Comparison of ENCODE assay signal across 8 cellular contexts in the genomic region with DNA sequence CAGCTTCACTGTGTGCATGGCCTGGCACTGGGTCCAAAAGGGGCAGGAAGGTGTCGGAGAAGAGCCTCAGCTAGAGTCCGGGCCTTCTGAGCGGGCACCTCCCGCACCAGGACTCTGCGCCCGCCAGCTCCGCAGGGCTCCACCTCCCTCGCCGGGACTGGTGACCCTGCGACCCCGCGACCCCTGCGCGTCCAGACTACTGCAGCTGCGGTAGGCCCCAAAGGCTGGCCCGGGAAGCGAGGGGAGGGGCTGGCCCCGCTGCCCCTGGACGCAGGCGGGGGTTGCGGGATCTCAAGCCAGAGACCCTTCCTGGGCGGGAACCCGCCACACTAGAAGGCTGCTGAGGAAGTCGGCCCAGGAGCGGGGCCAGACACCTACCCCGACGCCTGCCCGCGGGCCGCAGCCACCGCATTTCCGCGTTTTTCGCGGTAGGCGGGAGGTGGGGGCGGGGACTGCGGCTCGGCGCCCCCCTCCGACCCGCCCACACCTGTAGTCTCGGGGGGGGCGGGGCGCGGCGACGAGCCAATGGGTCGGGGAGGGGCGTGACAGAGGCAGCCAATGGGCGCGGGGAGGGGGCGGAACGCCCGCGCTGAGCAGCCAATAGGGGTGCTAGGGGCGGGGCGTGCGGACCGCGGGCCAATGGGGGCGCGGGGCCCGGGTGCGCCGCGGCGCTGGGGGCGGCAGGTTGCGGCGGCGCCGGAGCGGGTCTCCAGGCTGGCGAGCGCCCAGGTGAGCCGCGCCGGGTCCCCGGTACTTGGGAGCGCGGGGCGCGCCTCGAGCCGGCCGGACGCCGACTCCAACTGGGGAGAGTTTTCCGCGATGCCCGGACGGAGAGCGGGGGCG. TPM values are rescaled to one million over a fixed set of nuclear protein-coding genes. Genes with fewer than 3 reads are reported as not detected.
DNase-seq lines count a peak whose midpoint lies in the region; ATAC-seq and TF ChIP-seq lines count a peak whose summit lies in the region.

A gene with protein sequence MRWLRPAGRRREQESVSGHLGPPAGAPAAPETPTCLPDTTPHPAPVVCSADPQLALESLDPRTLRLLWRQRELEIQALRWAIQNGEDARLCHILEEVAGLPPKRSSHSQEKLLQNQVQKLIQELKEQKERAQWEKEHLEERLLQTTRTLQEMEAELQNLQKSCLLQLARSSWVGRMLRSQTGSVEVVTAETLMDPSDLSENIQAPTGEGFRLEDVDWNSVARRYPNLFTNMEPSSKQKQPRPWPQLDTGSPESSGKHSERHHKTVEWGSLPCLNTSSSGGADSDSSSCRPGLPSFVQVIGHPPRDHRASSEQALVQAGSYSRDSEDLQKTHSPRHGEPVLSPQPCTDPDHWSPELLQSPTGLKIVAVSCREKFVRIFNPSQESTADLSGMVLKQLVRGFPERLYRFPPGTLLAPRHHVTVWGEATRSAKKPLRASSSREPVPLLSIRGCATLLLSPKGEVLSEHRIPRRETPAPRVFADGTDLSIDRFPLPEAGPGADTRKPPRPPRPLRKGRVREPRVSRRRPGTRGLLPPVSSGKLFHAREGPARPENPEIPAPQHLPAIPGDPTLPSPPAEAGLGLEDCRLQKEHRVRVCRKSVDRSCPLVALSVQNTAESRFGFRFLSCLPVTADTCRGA (minus strand): TSS at position 434 of the 843 bp plus-strand sequence. CDS start 22 bp downstream, at position 412.
A gene with protein sequence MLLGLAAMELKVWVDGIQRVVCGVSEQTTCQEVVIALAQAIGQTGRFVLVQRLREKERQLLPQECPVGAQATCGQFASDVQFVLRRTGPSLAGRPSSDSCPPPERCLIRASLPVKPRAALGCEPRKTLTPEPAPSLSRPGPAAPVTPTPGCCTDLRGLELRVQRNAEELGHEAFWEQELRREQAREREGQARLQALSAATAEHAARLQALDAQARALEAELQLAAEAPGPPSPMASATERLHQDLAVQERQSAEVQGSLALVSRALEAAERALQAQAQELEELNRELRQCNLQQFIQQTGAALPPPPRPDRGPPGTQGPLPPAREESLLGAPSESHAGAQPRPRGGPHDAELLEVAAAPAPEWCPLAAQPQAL (plus strand): TSS at position 666 of the 843 bp plus-strand sequence. CDS start 799 bp downstream, outside the sequence.

- H3K4me1 Mint-ChIP-seq in CD4-positive, alpha-beta memory T cell = peaks cover 8 to 17% (median 13%) of the 10 kb centered on the region in 4 donors
- H3K4me1 Mint-ChIP-seq in activated CD8-positive, alpha-beta memory T cell treated with anti-CD3 and anti-CD28 coated beads, Interleukin-2, amount 10 ng/mL, durations not matched to agents 7 days and 5 days = peaks cover 12% of the 10 kb centered on the region
- H3K4me1 Mint-ChIP-seq in endothelial cell (ENCODE audit: unreplicated experiment) = peaks cover 3% of the 10 kb centered on the region

- POLR2A ChIA-PET in CD4-positive, alpha-beta memory T cell (lab: Charles Lee; ENCODE audit: partially characterized antibody) = interaction anchor here (0.9 to 7.1 kb wide), 14 partner anchors 8 to 354 kb away, joined by 3 to 56 read pairs (median 6); a partner anchor contains a TSS

- no peaks in the 10 kb centered on the region for H3K27me3 Mint-ChIP-seq in CD4-positive, alpha-beta memory T cell
- H3K27me3 Mint-ChIP-seq in activated CD8-positive, alpha-beta memory T cell treated with anti-CD3 and anti-CD28 coated beads, Interleukin-2, amount 10 ng/mL, durations not matched to agents 7 days and 5 days = peaks cover 18% of the 10 kb centered on the region
- peaks cover 20% of the 10 kb centered on the region for H3K27me3 Mint-ChIP-seq in endothelial cell (ENCODE audit: unreplicated experiment)

- no peaks in the 10 kb centered on the region for H3K27me3 ChIP-seq in CD4-positive, alpha-beta memory T cell (ENCODE audit: insufficient read depth, low read length)
- H3K27me3 ChIP-seq in HL-60 (ENCODE audit: insufficient read depth, poor library complexity, severe bottlenecking) = peaks cover 26% of the 10 kb centered on the region

- no peaks in the 10 kb centered on the region for H3K36me3 ChIP-seq in CD4-positive, alpha-beta memory T cell (ENCODE audit: insufficient read depth, low read length)

- CTCF ChIA-PET in CD4-positive, alpha-beta memory T cell (lab: Charles Lee; ENCODE audit: partially characterized antibody) = interaction anchor here (0.8 to 1.5 kb wide), 5 partner anchors 9 to 166 kb away, joined by 3 read pairs; a partner anchor contains a TSS
- CTCF ChIA-PET in activated CD8-positive, alpha-beta memory T cell treated with anti-CD3 and anti-CD28 coated beads, Interleukin-2, amount 10 ng/mL, durations not matched to agents 7 days and 5 days (lab: Charles Lee) = interaction anchor here (0.8 to 1.4 kb wide), 3 partner anchors 42 to 167 kb away, joined by 3 to 7 read pairs (median 5); no protein-coding TSS in a partner anchor

- ATAC-seq in GM19455 (IDR thresholded peaks at IDR 0.05; ENCODE audit: unreplicated experiment) = peak; percentile 67
- peak; percentile 94 for ATAC-seq in activated CD8-positive, alpha-beta memory T cell treated with anti-CD3 and anti-CD28 coated beads, Interleukin-2, amount 10 ng/mL, durations not matched to agents 7 days and 5 days

- H3K4me3 Mint-ChIP-seq in CD4-positive, alpha-beta memory T cell = peak within 1 kb of the TSS; percentile 84 to 94 (median 89)
- peak within 1 kb of the TSS; percentile 88 for H3K4me3 Mint-ChIP-seq in activated CD8-positive, alpha-beta memory T cell treated with anti-CD3 and anti-CD28 coated beads, Interleukin-2, amount 10 ng/mL, durations not matched to agents 7 days and 5 days
- H3K4me3 Mint-ChIP-seq in endothelial cell (ENCODE audit: unreplicated experiment) = peak within 1 kb of the TSS; percentile 88

- TF ChIP-seq CTCF in HL-60 (IDR thresholded peaks at IDR 0.05; ENCODE audit: insufficient read depth, low read length) (no peak), endothelial cell (IDR thresholded peaks at IDR 0.05; ENCODE audit: unreplicated experiment) (no peak)

- H3K27ac Mint-ChIP-seq in CD4-positive, alpha-beta memory T cell = peak within 1 kb of the TSS; percentile 80 to 93 (median 89)
- peak within 1 kb of the TSS; percentile 61 for H3K27ac Mint-ChIP-seq in activated CD8-positive, alpha-beta memory T cell treated with anti-CD3 and anti-CD28 coated beads, Interleukin-2, amount 10 ng/mL, durations not matched to agents 7 days and 5 days
- H3K27ac Mint-ChIP-seq in endothelial cell (ENCODE audit: unreplicated experiment) = peak within 1 kb of the TSS; percentile 9

- intact Hi-C loops in CD4-positive, alpha-beta memory T cell (cut with micrococcal nuclease) = loop anchor here (1.0 to 2.0 kb wide), 4 partner anchors 8 to 52 kb away; a partner anchor contains a TSS

- H3K4me3 ChIP-seq in CD4-positive, alpha-beta memory T cell (ENCODE audit: low read length in 2 of 2) = peak within 1 kb of the TSS; percentile 69 to 75
- H3K4me3 ChIP-seq in HL-60 (replicated peaks; ENCODE audit: insufficient read depth, low read length) = peak within 1 kb of the TSS; percentile 72

- DNase-seq in CD4-positive, alpha-beta memory T cell = peak; percentile 92 to 95 (median 92)
- DNase-seq in HL-60 (ENCODE audit: low read depth in 1 of 2, low spot score in 1 of 2) (peak; percentile 79 to 92), endothelial cell (ENCODE audit: low spot score) (peak; percentile 96), midbrain (lab: John Stamatoyannopoulos, UW) (peak; percentile 89)
- DNase-seq in NK-92 treated with Interleukin-12 subunit alpha and Interleukin-12 subunit beta, amount 100 ng/mL, for 24 hours (lab: John Stamatoyannopoulos, UW) = peak; percentile 89
- peak; percentile 95 for DNase-seq in activated CD8-positive, alpha-beta memory T cell treated with anti-CD3 and anti-CD28 coated beads, Interleukin-2, amount 10 ng/mL, durations not matched to agents 7 days and 5 days
- DNase-seq in stimulated activated CD8-positive, alpha-beta memory T cell treated with anti-CD3 and anti-CD28 coated beads, Interleukin-15, amount 100 ng/mL, for 4 hours (ENCODE audit: low read depth in 2 of 2) = peak; percentile 88 to 92

- H3K9me3 Mint-ChIP-seq in CD4-positive, alpha-beta memory T cell = no peaks in the 10 kb centered on the region
- no peaks in the 10 kb centered on the region for H3K9me3 Mint-ChIP-seq in activated CD8-positive, alpha-beta memory T cell treated with anti-CD3 and anti-CD28 coated beads, Interleukin-2, amount 10 ng/mL, durations not matched to agents 7 days and 5 days (ENCODE audit: low read depth)
- no peaks in the 10 kb centered on the region for H3K9me3 Mint-ChIP-seq in endothelial cell (ENCODE audit: unreplicated experiment)

- peaks cover 22% of the 10 kb centered on the region for H3K4me1 ChIP-seq in CD4-positive, alpha-beta memory T cell (ENCODE audit: insufficient read depth, low read length)

- H3K27ac ChIP-seq in CD4-positive, alpha-beta memory T cell (ENCODE audit: low read depth, low read length) = peak within 1 kb of the TSS; percentile 62
- peak within 1 kb of the TSS; percentile 74 for H3K27ac ChIP-seq in HL-60 (replicated peaks)

- peaks cover 0 to 6% of the 10 kb centered on the region in 2 donors for H3K36me3 Mint-ChIP-seq in CD4-positive, alpha-beta memory T cell
- peaks cover 2% of the 10 kb centered on the region for H3K36me3 Mint-ChIP-seq in activated CD8-positive, alpha-beta memory T cell treated with anti-CD3 and anti-CD28 coated beads, Interleukin-2, amount 10 ng/mL, durations not matched to agents 7 days and 5 days
- peaks cover 3% of the 10 kb centered on the region for H3K36me3 Mint-ChIP-seq in endothelial cell (ENCODE audit: low read depth, unreplicated experiment)

- H3K9me3 ChIP-seq in CD4-positive, alpha-beta memory T cell (ENCODE audit: control insufficient read depth in 1 of 2, low read length in 2 of 2) = no peaks in the 10 kb centered on the region

RNA-seq across cellular contexts. Expression of the first gene that starts in this region (rescaled TPM):
- 1 to 10 TPM; 7.0 to 8.1 TPM for total RNA-seq in CD4-positive, alpha-beta memory T cell
- polyA plus RNA-seq in CD4-positive, alpha-beta memory T cell = 1 to 10 TPM in 1 of 2 donors, under 1 TPM in 1; 0.94 to 1.3 TPM
- total RNA-seq in activated CD8-positive, alpha-beta memory T cell treated with anti-CD3 and anti-CD28 coated beads, Interleukin-2, amount 10 ng/mL, durations not matched to agents 7 days and 5 days = 1 to 10 TPM in 1 of 2 experiments, under 1 TPM in 1; 0.23 to 1.3 TPM
- 4.2 TPM for total RNA-seq in endothelial cell (ENCODE audit: unreplicated experiment)

RNA-seq across cellular contexts. Expression of the second gene that starts in this region (rescaled TPM):
- 10 to 100 TPM; 52.7 to 55.2 TPM for total RNA-seq in CD4-positive, alpha-beta memory T cell
- polyA plus RNA-seq in CD4-positive, alpha-beta memory T cell = 10 to 100 TPM; 38.4 to 43.7 TPM
- 10 to 100 TPM; 20.8 to 32.1 TPM for total RNA-seq in activated CD8-positive, alpha-beta memory T cell treated with anti-CD3 and anti-CD28 coated beads, Interleukin-2, amount 10 ng/mL, durations not matched to agents 7 days and 5 days
- 8.9 TPM for total RNA-seq in endothelial cell (ENCODE audit: unreplicated experiment)

Comparison
In these comparisons a context has a peak if more than half of its experiments do, and no peak if none do; other contexts are left out.
1. Peak in every context shown above with its lines: DNase-seq, ATAC-seq, H3K4me3 ChIP-seq and H3K27ac ChIP-seq.
2. H3K27ac Mint-ChIP-seq: peak in every context shown above with its lines; median percentile 89 in CD4-positive, alpha-beta memory T cell; 61 in activated CD8-positive, alpha-beta memory T cell treated with anti-CD3 and anti-CD28 coated beads, Interleukin-2, amount 10 ng/mL, durations not matched to agents 7 days and 5 days; 9 in endothelial cell.